Comparison of ENCODE assay signal across 8 cellular contexts in genomic region chr3:172332256-172333041, GRCh38.
DNase-seq lines count a peak whose midpoint lies in the region; ATAC-seq, FAIRE-seq and TF ChIP-seq lines count a peak whose summit lies in the region.

No MANE protein-coding gene starts in this region.

- H3K4me3 ChIP-seq in PC-3 (ENCODE audit: low read length) (no peak overlapping the region), fibroblast of lung (replicated peaks in 1 of 4; ENCODE audit: control extremely low read depth in 1 of 4, insufficient read depth in 1 of 4, low read depth in 3 of 4, low read length in 4 of 4) (no peak overlapping the region), neural cell (ENCODE audit: low read length) (no peak overlapping the region), testis (no peak overlapping the region)

- peak; percentile 69 for FAIRE-seq in HTR-8/SVneo (lab: Jason Lieb, UNC)

- H3K4me1 Mint-ChIP-seq in CD4-positive, alpha-beta T cell (ENCODE audit: low read depth), result peaks cover 6% of the 10 kb centered on the region

- H3K27ac ChIP-seq in CD4-positive, alpha-beta T cell (ENCODE audit: low read depth, low read length), result no peak overlapping the region
- H3K27ac ChIP-seq in PC-3 (ENCODE audit: low read length) (no peak overlapping the region), fibroblast of lung (ENCODE audit: insufficient read depth, low read length) (no peak overlapping the region), neural cell (ENCODE audit: low read length) (no peak overlapping the region), testis (no peak overlapping the region)

- no peaks in the 10 kb centered on the region for H3K9me3 Mint-ChIP-seq in CD4-positive, alpha-beta T cell

- no peaks in the 10 kb centered on the region for H3K79me2 ChIP-seq in PC-3 (ENCODE audit: low read length)
- no peaks in the 10 kb centered on the region for H3K79me2 ChIP-seq in fibroblast of lung (ENCODE audit: control insufficient read depth, insufficient read depth, low read length)
- H3K79me2 ChIP-seq in neural cell (replicated peaks; ENCODE audit: insufficient read depth, low read length), result no peaks in the 10 kb centered on the region

- H3K27me3 Mint-ChIP-seq in CD4-positive, alpha-beta T cell, result no peaks in the 10 kb centered on the region

- H3K4me1 ChIP-seq in PC-3 (ENCODE audit: insufficient read depth, low read length) (no peaks in the 10 kb centered on the region), fibroblast of lung (ENCODE audit: control insufficient read depth, extremely low read depth, insufficient read depth, low read length) (no peaks in the 10 kb centered on the region), testis (no peaks in the 10 kb centered on the region)

- H2AFZ ChIP-seq in PC-3 (ENCODE audit: low read length) (no peak overlapping the region), fibroblast of lung (ENCODE audit: low read length) (no peak overlapping the region), neural cell (ENCODE audit: low read depth, low read length) (no peak overlapping the region)

- H4K20me1 ChIP-seq in PC-3 (ENCODE audit: low read length), result no peaks in the 10 kb centered on the region; the same call in 1 of the 2 replicates
- H4K20me1 ChIP-seq in fibroblast of lung (ENCODE audit: control insufficient read depth, extremely low read depth, insufficient read depth, low read length), result no peaks in the 10 kb centered on the region
- H4K20me1 ChIP-seq in neural cell (ENCODE audit: insufficient read depth), result no peaks in the 10 kb centered on the region

- no peaks in the 10 kb centered on the region for H3K9me3 ChIP-seq in CD4-positive, alpha-beta T cell (ENCODE audit: control insufficient read depth, low read length)
- H3K9me3 ChIP-seq in PC-3 (ENCODE audit: low read length), result no peaks in the 10 kb centered on the region
- no peaks in the 10 kb centered on the region for H3K9me3 ChIP-seq in fibroblast of lung (ENCODE audit: control insufficient read depth, insufficient read depth, low read depth, low read length)
- H3K9me3 ChIP-seq in neural cell (ENCODE audit: low read length), result no peaks in the 10 kb centered on the region
- no peaks in the 10 kb centered on the region for H3K9me3 ChIP-seq in testis

- no peak overlapping the region for H3K9ac ChIP-seq in PC-3 (ENCODE audit: low read length)
- no peak overlapping the region for H3K9ac ChIP-seq in fibroblast of lung (ENCODE audit: insufficient read depth, low read length)
- H3K9ac ChIP-seq in neural cell (ENCODE audit: low read length), result no peak overlapping the region

- no TSS peak for BruUV-seq in PC-3 (replicated peaks; lab: Mats Ljungman, UMichigan)

- H3K4me2 ChIP-seq in PC-3 (ENCODE audit: low read length) (no peak overlapping the region), fibroblast of lung (ENCODE audit: extremely low read depth, insufficient read depth, low read length) (no peak overlapping the region), neural cell (ENCODE audit: low read length) (no peak overlapping the region)

- CTCF ChIA-PET in CD4-positive, alpha-beta T cell (lab: Charles Lee), result interaction anchor here (0.5 to 2.2 kb wide), 21 partner anchors 9 to 340 kb away, joined by 3 to 20 read pairs (median 3); partner anchors contain the start of gene FNDC3B
- CTCF ChIA-PET in PC-3 (lab: Charles Lee), result interaction anchor here (0.6 to 1.6 kb wide), 7 partner anchors 9 to 294 kb away, joined by 3 to 16 read pairs (median 5); no protein-coding TSS in a partner anchor

- H3F3A ChIP-seq in PC-3 (ENCODE audit: low read length, unreplicated experiment) (no peaks in the 10 kb centered on the region), neural cell (ENCODE audit: insufficient read depth, low read length, poor library complexity, severe bottlenecking) (no peaks in the 10 kb centered on the region)

- TF ChIP-seq POLR2A in testis (IDR thresholded peaks at IDR 0.05), result no peak

- no peak for TF ChIP-seq EP300 in neural cell (conservative IDR thresholded peaks at IDR 0.05; ENCODE audit: poor library complexity, severe bottlenecking)

- H3K9me2 ChIP-seq in PC-3 (replicated peaks; ENCODE audit: low read length) (no peaks in the 10 kb centered on the region), neural cell (ENCODE audit: insufficient read depth, low read length) (no peaks in the 10 kb centered on the region)

- intact Hi-C loops in CD4-positive, alpha-beta T cell (cut with DNase I, micrococcal nuclease), result loop anchor here (1.0 to 5.0 kb wide), 6 partner anchors 145 to 335 kb away; no protein-coding TSS in a partner anchor
- intact Hi-C loops in PC-3 (cut with micrococcal nuclease), result loop anchor here (1.0 to 5.0 kb wide), 3 partner anchors 145 to 334 kb away; no protein-coding TSS in a partner anchor
- intact Hi-C loops in testis (cut with DNase I; ENCODE audit: low total_unique reads), result no loop called here

- DNase-seq in CD4-positive, alpha-beta T cell, result peak; percentile 21 to 57 (median 35)
- DNase-seq in HTR-8/SVneo (ENCODE audit: insufficient read length, low spot score) (peak; percentile 64), PC-3 (peak; percentile 75), fibroblast of lung (ENCODE audit: low read depth in 2 of 2) (peak; percentile 41 to 68), testis (peak; percentile 86)
- DNase-seq in activated T-cell treated with anti-CD3 and anti-CD28 coated beads, Interleukin-2, amount 50 U/mL, for 1 hour, result peak; percentile 30

- no peak overlapping the region for H3K4me3 Mint-ChIP-seq in CD4-positive, alpha-beta T cell

- TF ChIP-seq CTCF in CD4-positive, alpha-beta T cell (IDR thresholded peaks at IDR 0.05), result peak; percentile 94
- TF ChIP-seq CTCF in PC-3 (conservative IDR thresholded peaks at IDR 0.05; ENCODE audit: low read depth, low read length) (peak; percentile 93), fibroblast of lung (conservative IDR thresholded peaks at IDR 0.05 in 1 of 2, IDR thresholded peaks at IDR 0.05 in 1 of 2; ENCODE audit: low read depth in 1 of 2, low read length in 2 of 2) (peak; percentile 88 to 98), neural cell (IDR thresholded peaks at IDR 0.05; ENCODE audit: poor library complexity, severe bottlenecking) (peak; percentile 81), testis (IDR thresholded peaks at IDR 0.05) (peak; percentile 85 to 90 (median 88))

- peaks cover 42% of the 10 kb centered on the region for H3K36me3 ChIP-seq in PC-3 (ENCODE audit: low read depth, low read length)
- H3K36me3 ChIP-seq in fibroblast of lung (ENCODE audit: control insufficient read depth, insufficient read depth, low read length), result peaks cover 15% of the 10 kb centered on the region
- no peaks in the 10 kb centered on the region for H3K36me3 ChIP-seq in neural cell (ENCODE audit: insufficient read depth, low read length)
- no peaks in the 10 kb centered on the region for H3K36me3 ChIP-seq in testis (ENCODE audit: low read depth, missing control alignments)

- POLR2A ChIA-PET in CD4-positive, alpha-beta T cell (lab: Charles Lee), result interaction anchor here (0.9 to 1.2 kb wide), 4 partner anchors 231 to 872 kb away, joined by 3 to 4 read pairs (median 3); partner anchors contain the start of genes FNDC3B and TNIK
- POLR2A ChIA-PET in PC-3 (lab: Charles Lee; ENCODE audit: unreplicated experiment), result interaction anchor here (0.5 kb wide), 1 partner anchor 145 kb away, joined by 11 read pairs; no protein-coding TSS in a partner anchor

- 53 to 60% methylated on average over 2 of the region's 2 CpGs for WGBS in testis, 2 donors

- ATAC-seq in CD4-positive, alpha-beta T cell (ENCODE audit: poor library complexity), result peak; percentile 77
- ATAC-seq in GM19351 (IDR thresholded peaks at IDR 0.05; ENCODE audit: unreplicated experiment) (peak; percentile 88), PC-3 (peak; percentile 94)

- H3K27ac Mint-ChIP-seq in CD4-positive, alpha-beta T cell, result no peak overlapping the region

- H3K36me3 Mint-ChIP-seq in CD4-positive, alpha-beta T cell (ENCODE audit: low read depth), result peaks cover 25% of the 10 kb centered on the region

- H3K27me3 ChIP-seq in CD4-positive, alpha-beta T cell (ENCODE audit: control insufficient read depth, insufficient read depth, low read length), result no peaks in the 10 kb centered on the region
- H3K27me3 ChIP-seq in PC-3 (ENCODE audit: low read length) (no peaks in the 10 kb centered on the region), fibroblast of lung (ENCODE audit: control insufficient read depth, insufficient read depth, low read length) (no peaks in the 10 kb centered on the region), neural cell (ENCODE audit: insufficient read depth, low read depth, low read length) (no peaks in the 10 kb centered on the region), testis (no peaks in the 10 kb centered on the region)

- TF ChIP-seq RAD21 in neural cell (conservative IDR thresholded peaks at IDR 0.05), result peak; percentile 75

TF ChIP-seq in neural cell, 6 proteins besides CTCF, POLR2A, EP300 and RAD21:
- TF ChIP-seq SMC3 (conservative IDR thresholded peaks at IDR 0.05; ENCODE audit: poor library complexity), result peak; percentile 82
- TF ChIP-seq MXI1 (conservative IDR thresholded peaks at IDR 0.05; ENCODE audit: poor library complexity, severe bottlenecking), result no peak
TF ChIP-seq in neural cell: peak in this region for 1.

Comparison
In these comparisons a context has a peak if more than half of its experiments do, and no peak if none do; other contexts are left out.
1. DNase-seq: peak in every context shown above with its lines; median percentile 86 in testis; 75 in PC-3; 64 in HTR-8/SVneo; 54 in fibroblast of lung; 35 in CD4-positive, alpha-beta T cell; 30 in activated T-cell treated with anti-CD3 and anti-CD28 coated beads, Interleukin-2, amount 50 U/mL, for 1 hour.